8 cellular contexts compared by ENCODE assay signal in the genomic region with DNA sequence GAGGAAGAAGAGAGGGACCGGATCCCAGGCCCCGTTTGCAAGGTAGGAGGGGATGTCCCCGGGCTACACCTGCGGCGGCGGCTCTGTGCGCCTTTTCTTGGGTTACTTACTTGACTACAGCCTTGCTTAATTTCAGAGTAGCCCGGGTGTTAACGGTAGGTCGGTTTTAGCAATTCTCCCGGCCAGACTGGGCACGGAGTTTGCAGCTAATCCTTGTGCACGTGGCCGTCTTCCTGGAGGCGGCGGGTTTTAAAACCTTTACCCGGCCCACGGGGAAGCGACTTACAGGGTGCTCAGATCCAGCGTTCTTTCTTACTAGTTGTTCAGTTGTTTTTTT. TPM values are rescaled to one million over a fixed set of nuclear protein-coding genes. Genes with fewer than 3 reads are reported as not detected.
DNase-seq lines count a peak whose midpoint lies in the region; ATAC-seq, FAIRE-seq and TF ChIP-seq lines count a peak whose summit lies in the region.

No MANE protein-coding gene starts in this region.

- H3K9ac ChIP-seq in kidney (ENCODE audit: low read length in 2 of 2), result peak overlapping the region; percentile 90 to 96

- ATAC-seq in HG02759 (IDR thresholded peaks at IDR 0.05; ENCODE audit: unreplicated experiment), result peak; percentile 13
- ATAC-seq in SK-N-SH treated with all-trans-retinoic acid at 6 μM for 48 hours, result peak; percentile 5
- ATAC-seq in upper lobe of left lung (ENCODE audit: low FRiP score in 2 of 2), result peak; percentile 2 to 30

- intact Hi-C loops in kidney (cut with DNase I), result no loop called here

- no peaks in the 10 kb centered on the region for H3K27me3 ChIP-seq in upper lobe of left lung

- no peaks in the 10 kb centered on the region for H3K27me3 Mint-ChIP-seq in progenitor cell of endocrine pancreas

- no peak for TF ChIP-seq EP300 in upper lobe of left lung (IDR thresholded peaks at IDR 0.05)

- TF ChIP-seq CTCF in kidney (IDR thresholded peaks at IDR 0.05; ENCODE audit: borderline replicate concordance, extremely low read depth, insufficient read depth) (no peak), upper lobe of left lung (IDR thresholded peaks at IDR 0.05) (no peak), progenitor cell of endocrine pancreas (IDR thresholded peaks at IDR 0.05; ENCODE audit: unreplicated experiment) (no peak)

- WGBS in upper lobe of left lung, 2 donors, result 0% methylated on average over 20 of the region's 20 CpGs

- H3K36me3 ChIP-seq in kidney (ENCODE audit: control insufficient read depth in 1 of 2, insufficient read depth in 2 of 2, low read length in 2 of 2), result peaks cover 10 to 27% of the 10 kb centered on the region in 2 donors
- peaks cover 10 to 33% (median 15%) of the 10 kb centered on the region in 4 donors for H3K36me3 ChIP-seq in upper lobe of left lung

- H3K4me1 ChIP-seq in kidney (ENCODE audit: control insufficient read depth in 1 of 2, insufficient read depth in 1 of 2, low read depth in 1 of 2, low read length in 2 of 2) (peaks cover 9 to 18% of the 10 kb centered on the region in 2 donors), upper lobe of left lung (peaks cover 19 to 36% (median 24%) of the 10 kb centered on the region in 4 donors)

- H3K9me3 Mint-ChIP-seq in progenitor cell of endocrine pancreas (ENCODE audit: low read depth), result no peaks in the 10 kb centered on the region

- FAIRE-seq in kidney (lab: Jason Lieb, UNC), result no peak

- H3K27ac ChIP-seq in kidney (ENCODE audit: low read depth in 2 of 2, low read length in 2 of 2) (peak overlapping the region; percentile 78 to 83), upper lobe of left lung (peak overlapping the region; percentile 86 to 92 (median 88))

- H3K9me3 ChIP-seq in kidney (ENCODE audit: control insufficient read depth in 1 of 2, low read length in 2 of 2) (no peaks in the 10 kb centered on the region), upper lobe of left lung (no peaks in the 10 kb centered on the region)

- peaks cover 10% of the 10 kb centered on the region for H3K36me3 Mint-ChIP-seq in progenitor cell of endocrine pancreas (ENCODE audit: insufficient read depth)

- no peak for TF ChIP-seq POLR2A in upper lobe of left lung (IDR thresholded peaks at IDR 0.05)

- no peak overlapping the region for H3K4me3 Mint-ChIP-seq in progenitor cell of endocrine pancreas (ENCODE audit: low read depth)

- DNase-seq in NCI-H2227 (lab: John Stamatoyannopoulos, UW; ENCODE audit: unreplicated experiment), result peak; percentile 50
- no peak for DNase-seq in NCI-H2227 treated with DMSO at 0.1 percent for 48 hours (lab: John Stamatoyannopoulos, UW)
- DNase-seq in kidney, result no peak
- DNase-seq in upper lobe of left lung, result no peak
- no peak for DNase-seq in progenitor cell of endocrine pancreas (ENCODE audit: low spot score, unreplicated experiment)
- no peak for DNase-seq in mucosa of gallbladder (ENCODE audit: low spot score)

- no peak overlapping the region for H3K27ac Mint-ChIP-seq in progenitor cell of endocrine pancreas

- H3K4me1 Mint-ChIP-seq in progenitor cell of endocrine pancreas (ENCODE audit: low read depth), result peaks cover 25% of the 10 kb centered on the region

- H3K4me3 ChIP-seq in kidney (ENCODE audit: low read length in 2 of 2) (peak overlapping the region; percentile 96 to 97), upper lobe of left lung (peak overlapping the region; percentile 79 to 91 (median 86))

TF ChIP-seq in SK-N-SH treated with all-trans-retinoic acid at 6 μM for 48 hours, 23 proteins besides CTCF, POLR2A, EP300 and RAD21 (continues in another document):
- TF ChIP-seq ZFP3 (CRISPR knock-in tag; IDR thresholded peaks at IDR 0.05), result no peak
- TF ChIP-seq, protein P1, sequence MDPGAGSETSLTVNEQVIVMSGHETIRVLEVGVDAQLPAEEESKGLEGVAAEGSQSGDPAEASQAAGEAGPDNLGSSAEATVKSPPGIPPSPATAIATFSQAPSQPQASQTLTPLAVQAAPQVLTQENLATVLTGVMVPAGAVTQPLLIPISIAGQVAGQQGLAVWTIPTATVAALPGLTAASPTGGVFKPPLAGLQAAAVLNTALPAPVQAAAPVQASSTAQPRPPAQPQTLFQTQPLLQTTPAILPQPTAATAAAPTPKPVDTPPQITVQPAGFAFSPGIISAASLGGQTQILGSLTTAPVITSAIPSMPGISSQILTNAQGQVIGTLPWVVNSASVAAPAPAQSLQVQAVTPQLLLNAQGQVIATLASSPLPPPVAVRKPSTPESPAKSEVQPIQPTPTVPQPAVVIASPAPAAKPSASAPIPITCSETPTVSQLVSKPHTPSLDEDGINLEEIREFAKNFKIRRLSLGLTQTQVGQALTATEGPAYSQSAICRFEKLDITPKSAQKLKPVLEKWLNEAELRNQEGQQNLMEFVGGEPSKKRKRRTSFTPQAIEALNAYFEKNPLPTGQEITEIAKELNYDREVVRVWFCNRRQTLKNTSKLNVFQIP (CRISPR knock-in tag; IDR thresholded peaks at IDR 0.05; ENCODE audit: borderline replicate concordance, low read depth), result no peak
- TF ChIP-seq CSRNP3 (CRISPR knock-in tag; IDR thresholded peaks at IDR 0.05), result no peak
- TF ChIP-seq ZNF565 (CRISPR knock-in tag; conservative IDR thresholded peaks at IDR 0.05; ENCODE audit: low read depth), result no peak
- TF ChIP-seq ISL1 (CRISPR knock-in tag; IDR thresholded peaks at IDR 0.05), result no peak
- no peak for TF ChIP-seq GLIS3 (CRISPR knock-in tag; IDR thresholded peaks at IDR 0.05)
- TF ChIP-seq SNAI2 (CRISPR knock-in tag; IDR thresholded peaks at IDR 0.05), result no peak
- no peak for TF ChIP-seq TSHZ2 (CRISPR knock-in tag; IDR thresholded peaks at IDR 0.05)
- no peak for TF ChIP-seq OSR1 (CRISPR knock-in tag; IDR thresholded peaks at IDR 0.05)
- TF ChIP-seq ZNF70 (CRISPR knock-in tag; IDR thresholded peaks at IDR 0.05), result no peak
- no peak for TF ChIP-seq BACH2 (CRISPR knock-in tag; IDR thresholded peaks at IDR 0.05; ENCODE audit: borderline replicate concordance)
- no peak for TF ChIP-seq ESRRG (CRISPR knock-in tag; IDR thresholded peaks at IDR 0.05)
- TF ChIP-seq TOX (CRISPR knock-in tag; IDR thresholded peaks at IDR 0.05; ENCODE audit: borderline replicate concordance), result no peak

RNA-seq across cellular contexts. Expression of gene BRIX1, which starts 0.3 kb away (rescaled TPM):
- 22.9 TPM for total RNA-seq in kidney
- polyA plus RNA-seq in kidney (ENCODE audit: insufficient read depth, low read depth, low replicate concordance), result 23.1 TPM
- 10 to 100 TPM in 5 of 6 donors, 1 to 10 TPM in 1; 7.9 to 30.4 (median 19.0) TPM for total RNA-seq in upper lobe of left lung
- 30.6 and 31.4 TPM in 2 replicates for total RNA-seq in progenitor cell of endocrine pancreas
- 11.6 TPM for total RNA-seq in mucosa of gallbladder

RNA-seq across cellular contexts. Expression of gene RAD1, which starts 0.5 kb away (rescaled TPM):
- total RNA-seq in kidney (14.8 TPM), upper lobe of left lung (10 to 100 TPM; 12.2 to 39.1 (median 28.8) TPM), progenitor cell of endocrine pancreas (32.4 and 33.7 TPM in 2 replicates), mucosa of gallbladder (16.9 TPM)
- 15.3 TPM for polyA plus RNA-seq in kidney (ENCODE audit: insufficient read depth, low read depth, low replicate concordance)

RNA-seq across cellular contexts. Expression of gene DNAJC21, which starts 13.5 kb away (rescaled TPM):
- total RNA-seq in kidney (45.0 TPM), upper lobe of left lung (10 to 100 TPM; 41.2 to 93.2 (median 46.3) TPM), progenitor cell of endocrine pancreas (48.1 and 50.3 TPM in 2 replicates), mucosa of gallbladder (47.0 TPM)
- polyA plus RNA-seq in kidney (ENCODE audit: insufficient read depth, low read depth, low replicate concordance), result 24.5 TPM
